Comparison of ENCODE assay signal across 8 cellular contexts in genomic region chr13:98575009-98575866, GRCh38. TPM values are rescaled to one million over a fixed set of nuclear protein-coding genes. Genes with fewer than 3 reads are reported as not detected.
DNase-seq lines count a peak whose midpoint lies in the region; ATAC-seq and TF ChIP-seq lines count a peak whose summit lies in the region.

No MANE protein-coding gene starts in this region.

- no peak overlapping the region for H2AFZ ChIP-seq in KMS-11 (ENCODE audit: low read depth)

- peaks cover 13% of the 10 kb centered on the region; the same call in 1 of the 2 replicates for H4K20me1 ChIP-seq in KMS-11 (ENCODE audit: insufficient read depth)

- H3K4me2 ChIP-seq in KMS-11 = peak overlapping the region; percentile 89

- peaks cover 46% of the 10 kb centered on the region for H3K4me1 ChIP-seq in KMS-11 (ENCODE audit: low read depth, poor library complexity, severe bottlenecking)
- peaks cover 8 to 10% of the 10 kb centered on the region in 2 donors for H3K4me1 ChIP-seq in breast epithelium
- H3K4me1 ChIP-seq in mucosa of stomach (ENCODE audit: control insufficient read depth, insufficient read depth, low read length) = peaks cover 34% of the 10 kb centered on the region

- intact Hi-C loops in breast epithelium (cut with DNase I; ENCODE audit: low total_unique reads) = loop anchor here (10.0 kb wide), 2 partner anchors 70 to 130 kb away; no protein-coding TSS in a partner anchor

- DNase-seq in AG09309 (ENCODE audit: low read depth) = no peak
- DNase-seq in breast epithelium (ENCODE audit: low spot score in 2 of 2) = no peak
- no peak for DNase-seq in DMS53 (lab: John Stamatoyannopoulos, UW)
- no peak for DNase-seq in activated CD4-positive, alpha-beta T cell treated with anti-CD3 and anti-CD28 coated beads for 1 hour
- no peak for DNase-seq in NCI-H1436 (lab: John Stamatoyannopoulos, UW)

- TF ChIP-seq POLR2A in breast epithelium (IDR thresholded peaks at IDR 0.05) = no peak

- no peaks in the 10 kb centered on the region for H3K9me3 ChIP-seq in breast epithelium
- no peaks in the 10 kb centered on the region for H3K9me3 ChIP-seq in mucosa of stomach (ENCODE audit: control insufficient read depth, low read length)

- H3K27me3 ChIP-seq in KMS-11 (ENCODE audit: insufficient read depth, low read depth) (no peaks in the 10 kb centered on the region), breast epithelium (no peaks in the 10 kb centered on the region), mucosa of stomach (ENCODE audit: control insufficient read depth, insufficient read depth, low read length) (no peaks in the 10 kb centered on the region)

- H3K27ac ChIP-seq in KMS-11 (peak overlapping the region; percentile 55), breast epithelium (peak overlapping the region; percentile 96 to 100)

- H3K9ac ChIP-seq in KMS-11 (peak overlapping the region; percentile 69), mucosa of stomach (ENCODE audit: low read length) (peak overlapping the region; percentile 86)

- H3K36me3 ChIP-seq in KMS-11 (ENCODE audit: insufficient read depth) = no peaks in the 10 kb centered on the region
- H3K36me3 ChIP-seq in breast epithelium = no peaks in the 10 kb centered on the region
- H3K36me3 ChIP-seq in mucosa of stomach (ENCODE audit: control insufficient read depth, insufficient read depth, low read length) = no peaks in the 10 kb centered on the region

- H3K4me3 ChIP-seq in AG09309 (ENCODE audit: control insufficient read depth, low read depth, low read length) (peak overlapping the region; percentile 81), KMS-11 (IDR thresholded peaks at IDR 0.05; ENCODE audit: insufficient read depth, low read depth, low read length) (no peak overlapping the region), breast epithelium (peak overlapping the region; percentile 95 to 99 (median 98)), mucosa of stomach (ENCODE audit: low read length) (peak overlapping the region; percentile 65)

- TF ChIP-seq CTCF in AG09309 (IDR thresholded peaks at IDR 0.05; ENCODE audit: control insufficient read depth, insufficient read depth, low read depth, low read length, missing control alignments) = no peak
- no peak for TF ChIP-seq CTCF in KMS-11 (conservative IDR thresholded peaks at IDR 0.05; ENCODE audit: low read depth, low read length)
- TF ChIP-seq CTCF in breast epithelium (IDR thresholded peaks at IDR 0.05) = no peak

- ATAC-seq in HG02981 (IDR thresholded peaks at IDR 0.05; ENCODE audit: unreplicated experiment) = no peak

- peaks cover 59% of the 10 kb centered on the region for H3K79me2 ChIP-seq in KMS-11 (ENCODE audit: insufficient read depth, low read depth)

RNA-seq across cellular contexts. Expression of gene STK24, which starts 1.7 kb away (rescaled TPM):
- 100 to 1,000 TPM in 1 of 3 donors, 10 to 100 TPM in 2; 61.3 to 149 (median 71.9) TPM for total RNA-seq in breast epithelium
